Comparison of ENCODE assay signal across 21 cellular contexts in genomic region chr10:69965919-69966662, GRCh38.
DNase-seq lines count a peak whose midpoint lies in the region; ATAC-seq and TF ChIP-seq lines count a peak whose summit lies in the region.
"Had no signal": no experiment of that assay in that cellular context is flagged by ENCODE, and none has a peak within 500 bp of the region (broad histone marks: within the 10 kb centered on the region; RNA-seq: fewer than 3 reads in every experiment).

No MANE protein-coding gene starts in this region.

- intact Hi-C loops in CD8-positive, alpha-beta T cell (cut with DNase I, micrococcal nuclease), result no loop called here
- intact Hi-C loops in tibial artery (cut with DNase I; ENCODE audit: low total_unique reads), result no loop called here

- H3K4me3 ChIP-seq in SJSA1, result no peak overlapping the region
- no peak overlapping the region for H3K4me3 ChIP-seq in fibroblast of lung (replicated peaks in 1 of 4; ENCODE audit: control extremely low read depth in 1 of 4, insufficient read depth in 1 of 4, low read depth in 3 of 4, low read length in 4 of 4)
- no peak overlapping the region for H3K4me3 ChIP-seq in osteoblast (ENCODE audit: insufficient read depth, low read length)
- H3K4me3 ChIP-seq in CD8-positive, alpha-beta T cell (ENCODE audit: low read depth, low read length), result no peak overlapping the region
- H3K4me3 ChIP-seq in tibial artery, result no peak overlapping the region
- H3K4me3 ChIP-seq: dorsolateral prefrontal cortex, tibial nerve had no signal

- H3K4me3 Mint-ChIP-seq in CD8-positive, alpha-beta T cell, result no peak overlapping the region
- H3K4me3 Mint-ChIP-seq in naive thymus-derived CD8-positive, alpha-beta T cell, result no peak overlapping the region
- H3K4me3 Mint-ChIP-seq: B cell; H9; natural killer cell; stimulated activated naive B cell treated with anti-CD40 and anti-IgM and Interleukin-4, amounts not matched to agents 10 μg/mL and 1 μg/mL and 100 μg/mL, for 72 hours had no signal

- H3K9ac ChIP-seq in fibroblast of lung (ENCODE audit: insufficient read depth, low read length), result no peak overlapping the region

- H3K4me1 ChIP-seq in SJSA1 (replicated peaks), result peaks cover 37% of the 10 kb centered on the region
- H3K4me1 ChIP-seq in fibroblast of lung (ENCODE audit: control insufficient read depth, extremely low read depth, insufficient read depth, low read length), result peaks cover 6% of the 10 kb centered on the region
- H3K4me1 ChIP-seq in osteoblast (ENCODE audit: insufficient read depth, low read length), result peaks cover 15% of the 10 kb centered on the region
- no peaks in the 10 kb centered on the region for H3K4me1 ChIP-seq in CD8-positive, alpha-beta T cell (ENCODE audit: insufficient read depth, low read length)
- H3K4me1 ChIP-seq in tibial artery, result peaks cover 0 to 9% (median 3%) of the 10 kb centered on the region in 4 donors
- H3K4me1 ChIP-seq: tibial nerve had no signal

- ATAC-seq in CD8-positive, alpha-beta T cell, result no peak
- no peak for ATAC-seq in naive thymus-derived CD8-positive, alpha-beta T cell
- ATAC-seq: natural killer cell; stimulated activated naive B cell treated with anti-CD40 and anti-IgM and Interleukin-4, amounts not matched to agents 10 μg/mL and 1 μg/mL and 100 μg/mL, for 72 hours had no signal

- no peak overlapping the region for H2AFZ ChIP-seq in fibroblast of lung (ENCODE audit: low read length)
- H2AFZ ChIP-seq in osteoblast (ENCODE audit: low read length), result no peak overlapping the region

- H3K4me2 ChIP-seq in fibroblast of lung (ENCODE audit: extremely low read depth, insufficient read depth, low read length) (peak overlapping the region; percentile 46), osteoblast (ENCODE audit: insufficient read depth, low read length) (peak overlapping the region; percentile 67)

- peaks cover 16% of the 10 kb centered on the region for H3K27me3 Mint-ChIP-seq in CD8-positive, alpha-beta T cell (ENCODE audit: low read depth)
- H3K27me3 Mint-ChIP-seq in naive thymus-derived CD8-positive, alpha-beta T cell, result peaks cover 6 to 22% (median 16%) of the 10 kb centered on the region in 5 donors

- H3K4me1 Mint-ChIP-seq in CD8-positive, alpha-beta T cell (ENCODE audit: low read depth), result no peaks in the 10 kb centered on the region
- peaks cover 0 to 7% (median 0%) of the 10 kb centered on the region in 4 donors for H3K4me1 Mint-ChIP-seq in naive thymus-derived CD8-positive, alpha-beta T cell
- H3K4me1 Mint-ChIP-seq: natural killer cell had no signal

- H3K36me3 ChIP-seq in SJSA1, result no peaks in the 10 kb centered on the region
- H3K36me3 ChIP-seq in fibroblast of lung (ENCODE audit: control insufficient read depth, insufficient read depth, low read length), result no peaks in the 10 kb centered on the region
- H3K36me3 ChIP-seq in osteoblast (ENCODE audit: insufficient read depth, low read length), result no peaks in the 10 kb centered on the region
- H3K36me3 ChIP-seq in CD8-positive, alpha-beta T cell (ENCODE audit: insufficient read depth, low read length), result no peaks in the 10 kb centered on the region
- no peaks in the 10 kb centered on the region for H3K36me3 ChIP-seq in tibial artery
- H3K36me3 ChIP-seq: tibial nerve had no signal

- H3K27ac ChIP-seq in SJSA1 (no peak overlapping the region), fibroblast of lung (ENCODE audit: insufficient read depth, low read length) (no peak overlapping the region), osteoblast (ENCODE audit: low read depth, low read length) (no peak overlapping the region), tibial artery (no peak overlapping the region)
- no peak overlapping the region for H3K27ac ChIP-seq in CD8-positive, alpha-beta T cell (ENCODE audit: low read depth, low read length)
- H3K27ac ChIP-seq: dorsolateral prefrontal cortex, epithelial cell of prostate, tibial nerve had no signal

- H3K79me2 ChIP-seq in fibroblast of lung (ENCODE audit: control insufficient read depth, insufficient read depth, low read length) (no peaks in the 10 kb centered on the region), osteoblast (ENCODE audit: insufficient read depth, low read length) (no peaks in the 10 kb centered on the region)

- H3K27ac Mint-ChIP-seq in CD8-positive, alpha-beta T cell, result no peak overlapping the region
- no peak overlapping the region for H3K27ac Mint-ChIP-seq in naive thymus-derived CD8-positive, alpha-beta T cell
- H3K27ac Mint-ChIP-seq: B cell; H9; natural killer cell; stimulated activated naive B cell treated with anti-CD40 and anti-IgM and Interleukin-4, amounts not matched to agents 10 μg/mL and 1 μg/mL and 100 μg/mL, for 72 hours had no signal

- TF ChIP-seq CTCF in fibroblast of lung (conservative IDR thresholded peaks at IDR 0.05 in 1 of 2, IDR thresholded peaks at IDR 0.05 in 1 of 2; ENCODE audit: low read depth in 1 of 2, low read length in 2 of 2), result no peak
- TF ChIP-seq CTCF in osteoblast (IDR thresholded peaks at IDR 0.05; ENCODE audit: extremely low read depth, low read depth, low read length), result no peak
- TF ChIP-seq CTCF in CD8-positive, alpha-beta T cell (IDR thresholded peaks at IDR 0.05), result no peak
- TF ChIP-seq CTCF in tibial artery (IDR thresholded peaks at IDR 0.05), result no peak

- no peaks in the 10 kb centered on the region for H3K36me3 Mint-ChIP-seq in CD8-positive, alpha-beta T cell
- no peaks in the 10 kb centered on the region for H3K36me3 Mint-ChIP-seq in naive thymus-derived CD8-positive, alpha-beta T cell
- H3K36me3 Mint-ChIP-seq: natural killer cell; stimulated activated naive B cell treated with anti-CD40 and anti-IgM and Interleukin-4, amounts not matched to agents 10 μg/mL and 1 μg/mL and 100 μg/mL, for 72 hours had no signal

- H3K27me3 ChIP-seq in SJSA1 (replicated peaks), result no peaks in the 10 kb centered on the region; the same call in 1 of the 2 replicates
- H3K27me3 ChIP-seq in fibroblast of lung (ENCODE audit: control insufficient read depth, insufficient read depth, low read length), result peaks cover 6% of the 10 kb centered on the region
- peaks cover 3% of the 10 kb centered on the region for H3K27me3 ChIP-seq in osteoblast (ENCODE audit: insufficient read depth, low read length)
- H3K27me3 ChIP-seq in CD8-positive, alpha-beta T cell (ENCODE audit: insufficient read depth, low read length), result no peaks in the 10 kb centered on the region
- no peaks in the 10 kb centered on the region for H3K27me3 ChIP-seq in tibial artery
- H3K27me3 ChIP-seq: dorsolateral prefrontal cortex had no signal

- CTCF ChIA-PET in CD8-positive, alpha-beta T cell (lab: Charles Lee), result no interaction called here

- H4K20me1 ChIP-seq in fibroblast of lung (ENCODE audit: control insufficient read depth, extremely low read depth, insufficient read depth, low read length) (no peaks in the 10 kb centered on the region), osteoblast (ENCODE audit: insufficient read depth, low read length) (no peaks in the 10 kb centered on the region)

- H3K9me3 ChIP-seq in SJSA1 (replicated peaks) (no peaks in the 10 kb centered on the region), fibroblast of lung (ENCODE audit: control insufficient read depth, insufficient read depth, low read depth, low read length) (no peaks in the 10 kb centered on the region), osteoblast (ENCODE audit: low read depth, low read length) (no peaks in the 10 kb centered on the region), tibial artery (no peaks in the 10 kb centered on the region)
- no peaks in the 10 kb centered on the region for H3K9me3 ChIP-seq in CD8-positive, alpha-beta T cell (ENCODE audit: low read length)
- H3K9me3 ChIP-seq: tibial nerve had no signal

- POLR2A ChIA-PET in CD8-positive, alpha-beta T cell (lab: Charles Lee), result no interaction called here
- POLR2A ChIA-PET in naive thymus-derived CD8-positive, alpha-beta T cell (lab: Charles Lee), result no interaction called here

- no peaks in the 10 kb centered on the region for H3K9me3 Mint-ChIP-seq in CD8-positive, alpha-beta T cell
- H3K9me3 Mint-ChIP-seq in naive thymus-derived CD8-positive, alpha-beta T cell, result no peaks in the 10 kb centered on the region
- H3K9me3 Mint-ChIP-seq: H9; natural killer cell; stimulated activated naive B cell treated with anti-CD40 and anti-IgM and Interleukin-4, amounts not matched to agents 10 μg/mL and 1 μg/mL and 100 μg/mL, for 72 hours had no signal

- DNase-seq in ELR (ENCODE audit: low read depth) (peak; percentile 65), SJSA1 (ENCODE audit: low read depth in 1 of 2, low spot score in 2 of 2) (peak; percentile 45 to 51), fibroblast of lung (ENCODE audit: low read depth in 2 of 2) (peak; percentile 28 to 50), osteoblast (ENCODE audit: insufficient read length, low spot score, missing footprints) (peak; percentile 88), tibial artery (no peak)
- DNase-seq in CD8-positive, alpha-beta T cell, result no peak
- no peak for DNase-seq in naive thymus-derived CD8-positive, alpha-beta T cell
- DNase-seq: COR-L47; DND-41; H9; mesenchymal stem cell; natural killer cell; NCI-H2081 treated with DMSO at 0.1 percent for 48 hours; NCI-H524; posterior cingulate gyrus; stimulated activated naive B cell treated with anti-CD40 and anti-IgM and Interleukin-4, amounts not matched to agents 10 μg/mL and 1 μg/mL and 100 μg/mL, for 72 hours; SW 1271 had no signal

Comparison
In these comparisons a context has a peak if more than half of its experiments do, and no peak if none do; other contexts are left out.
1. DNase-seq: peak in ELR (single experiment), SJSA1 (2 of 2), fibroblast of lung (2 of 2) and osteoblast (single experiment); none in CD8-positive, alpha-beta T cell (0 of 7), naive thymus-derived CD8-positive, alpha-beta T cell (0 of 10) and tibial artery (0 of 2).